Comparison of ENCODE assay signal across 12 cellular contexts in the genomic region with DNA sequence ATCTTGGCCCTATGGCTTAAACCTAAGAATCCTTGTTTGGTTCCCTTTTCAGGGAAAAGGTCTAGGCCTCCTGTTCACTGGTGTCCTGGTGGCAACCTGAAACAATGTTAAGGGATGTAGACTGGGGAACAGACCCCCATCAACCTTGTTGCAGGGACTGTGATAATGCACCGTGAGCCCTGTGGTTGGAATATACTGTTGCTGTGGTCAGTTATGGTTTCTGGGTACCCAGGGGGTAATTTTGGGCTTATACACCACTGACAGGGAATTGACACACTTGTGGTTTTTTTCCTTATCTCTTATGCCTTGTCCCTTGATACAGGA.
DNase-seq lines count a peak whose midpoint lies in the region; ATAC-seq and TF ChIP-seq lines count a peak whose summit lies in the region.
"Had no signal": no experiment of that assay in that cellular context is flagged by ENCODE, and none has a peak within 500 bp of the region (broad histone marks: within the 10 kb centered on the region; RNA-seq: fewer than 3 reads in every experiment).

No MANE protein-coding gene starts in this region.

- peak overlapping the region; percentile 75 for H3K9ac ChIP-seq in GM23248

- no peaks in the 10 kb centered on the region for H3K9me3 ChIP-seq in CD8-positive, alpha-beta memory T cell (ENCODE audit: low read length)
- H3K9me3 ChIP-seq in GM23248 (ENCODE audit: low read depth) (no peaks in the 10 kb centered on the region), lower lobe of right lung (no peaks in the 10 kb centered on the region)

- peaks cover 16% of the 10 kb centered on the region for H3K4me1 ChIP-seq in CD8-positive, alpha-beta memory T cell (ENCODE audit: insufficient read depth, low read length)
- H3K4me1 ChIP-seq in GM23248 (ENCODE audit: insufficient read depth) = peaks cover 51% of the 10 kb centered on the region
- H3K4me1 ChIP-seq in lower lobe of right lung = peaks cover 8% of the 10 kb centered on the region

- H3K4me2 ChIP-seq in GM23248 (ENCODE audit: unreplicated experiment) = peak overlapping the region; percentile 72

- no peaks in the 10 kb centered on the region for H4K20me1 ChIP-seq in GM23248 (ENCODE audit: insufficient read depth)

- H3K27me3 ChIP-seq in CD8-positive, alpha-beta memory T cell (ENCODE audit: insufficient read depth, low read length, poor library complexity, severe bottlenecking) = no peaks in the 10 kb centered on the region
- H3K27me3 ChIP-seq in GM23248 (replicated peaks; ENCODE audit: insufficient read depth) (no peaks in the 10 kb centered on the region), lower lobe of right lung (ENCODE audit: low read depth) (no peaks in the 10 kb centered on the region)

- no peak overlapping the region for H3K4me3 ChIP-seq in CD8-positive, alpha-beta memory T cell (ENCODE audit: low read length)
- H3K4me3 ChIP-seq in GM23248 (0 out of 2 replicates have a peak overlapping the region, but pooled peaks have one; percentile 14), lower lobe of right lung (no peak overlapping the region)

- peaks cover 16 to 32% (median 22%) of the 10 kb centered on the region in 3 donors for H3K4me1 Mint-ChIP-seq in CD8-positive, alpha-beta memory T cell
- H3K4me1 Mint-ChIP-seq: nephron had no signal

- POLR2A ChIA-PET in CD8-positive, alpha-beta memory T cell (lab: Charles Lee) = no interaction called here

- H3K27ac ChIP-seq in CD8-positive, alpha-beta memory T cell (ENCODE audit: low read depth, low read length) = peak overlapping the region; percentile 86
- H3K27ac ChIP-seq in GM23248 = peak overlapping the region; percentile 98
- H3K27ac ChIP-seq in lower lobe of right lung = peak overlapping the region; percentile 56

- CTCF ChIA-PET in CD8-positive, alpha-beta memory T cell (lab: Charles Lee) = no interaction called here

- no peak overlapping the region for H3K27ac Mint-ChIP-seq in CD8-positive, alpha-beta memory T cell
- H3K27ac Mint-ChIP-seq: nephron had no signal

- H3K36me3 Mint-ChIP-seq in CD8-positive, alpha-beta memory T cell = peaks cover 0 to 4% (median 0%) of the 10 kb centered on the region in 3 donors

- no peak for ATAC-seq in lower lobe of right lung
- ATAC-seq in HG03045 (IDR thresholded peaks at IDR 0.05; ENCODE audit: unreplicated experiment) = no peak
- ATAC-seq in HG03159 (IDR thresholded peaks at IDR 0.05; ENCODE audit: unreplicated experiment) = no peak

- peaks cover 50% of the 10 kb centered on the region for H3F3A ChIP-seq in GM23248 (ENCODE audit: insufficient read depth)

- in situ Hi-C loops in GM23248 (cut with MboI) = no loop called here

- 85 to 89% methylated on average over 1 of the region's 1 CpG for WGBS in GM23248 (ENCODE audit: low coverage in 1 of 2, low lambda C conversion rate in 2 of 2, missing lambda C conversion rate in 2 of 2), 2 experiments

- no peak overlapping the region; the same call in 1 of the 2 replicates for H2AFZ ChIP-seq in GM23248

- intact Hi-C loops in lower lobe of right lung (cut with DNase I) = no loop called here

- no peak for TF ChIP-seq CTCF in lower lobe of right lung (IDR thresholded peaks at IDR 0.05)

- no peaks in the 10 kb centered on the region; the same call in 1 of the 2 replicates for H3K9me2 ChIP-seq in GM23248 (ENCODE audit: insufficient read depth)

- no peak for DNase-seq in CD8-positive, alpha-beta memory T cell
- DNase-seq in GM23248 (no peak), UCSD-AML1 (lab: John Stamatoyannopoulos, UW; ENCODE audit: unreplicated experiment) (peak; percentile 76), lower lobe of right lung (no peak), NCI-H2107 treated with DMSO at 0.1 percent for 48 hours (lab: John Stamatoyannopoulos, UW; ENCODE audit: unreplicated experiment) (no peak)
- DNase-seq in stimulated activated CD4-positive, alpha-beta T cell treated with anti-CD3 and anti-CD28 coated beads, Interleukin-12 subunit alpha, Interleukin-12 subunit beta, amount 100 ng/mL, for 4 hours = no peak
- DNase-seq: C1 segment of cervical spinal cord, left ventricle myocardium superior, NCI-H69 had no signal

- H3K9me3 Mint-ChIP-seq in CD8-positive, alpha-beta memory T cell = no peaks in the 10 kb centered on the region
- H3K9me3 Mint-ChIP-seq: nephron had no signal

- H3K4me3 Mint-ChIP-seq in CD8-positive, alpha-beta memory T cell = no peak overlapping the region
- H3K4me3 Mint-ChIP-seq: nephron had no signal

- no peaks in the 10 kb centered on the region for H3K27me3 Mint-ChIP-seq in CD8-positive, alpha-beta memory T cell

- no peaks in the 10 kb centered on the region for H3K79me2 ChIP-seq in GM23248 (ENCODE audit: insufficient read depth)

- no peaks in the 10 kb centered on the region for H3K36me3 ChIP-seq in CD8-positive, alpha-beta memory T cell (ENCODE audit: insufficient read depth, low read length)
- H3K36me3 ChIP-seq in GM23248 (ENCODE audit: low read depth) (no peaks in the 10 kb centered on the region), lower lobe of right lung (no peaks in the 10 kb centered on the region)
